8 cellular contexts compared by ENCODE assay signal in the genomic region with DNA sequence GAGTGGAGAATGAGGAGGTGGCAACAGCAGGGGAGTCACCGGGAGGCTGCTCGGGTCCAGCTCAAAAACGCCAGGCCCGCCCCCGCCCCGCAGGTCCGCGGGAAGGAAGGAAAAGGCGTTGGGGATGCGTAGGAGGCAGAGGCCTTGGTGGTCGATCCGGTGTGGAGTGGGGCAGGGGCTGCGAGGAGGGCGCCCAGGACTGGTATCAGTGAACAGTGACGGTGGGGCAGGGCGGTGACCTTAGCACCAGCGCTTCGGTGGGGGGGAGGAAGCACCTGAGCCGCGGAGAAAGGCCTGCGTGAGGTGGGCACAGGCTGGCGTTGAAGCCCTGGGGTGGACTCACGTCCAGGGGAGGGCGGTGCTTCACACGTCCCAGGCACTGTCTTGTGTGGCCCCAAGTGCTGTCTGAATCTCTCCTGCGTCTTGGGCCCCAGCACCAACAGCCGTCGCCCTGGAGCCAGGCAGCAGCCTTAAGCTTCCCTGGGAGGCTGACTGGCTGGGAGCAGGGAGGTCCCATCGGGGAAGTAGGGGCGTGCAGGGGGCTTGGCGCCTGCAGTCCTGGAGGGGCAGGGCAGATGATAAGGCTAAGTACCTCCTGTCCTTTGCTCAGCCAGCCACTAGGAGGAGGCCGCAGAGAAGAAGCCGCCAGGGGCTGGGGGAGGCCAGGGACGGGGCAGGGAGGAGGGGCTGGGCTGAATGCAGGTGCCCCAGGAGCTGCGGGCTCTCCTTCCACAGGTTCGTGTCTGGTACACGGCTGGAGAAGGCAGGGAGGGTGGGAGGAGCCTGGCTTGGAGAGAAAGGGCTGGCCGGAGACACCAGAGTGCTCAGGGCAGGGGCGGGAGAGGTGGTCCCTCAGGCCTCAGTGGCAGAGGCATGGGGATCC. TPM values are rescaled to one million over a fixed set of nuclear protein-coding genes. Genes with fewer than 3 reads are reported as not detected.
DNase-seq lines count a peak whose midpoint lies in the region; ATAC-seq and TF ChIP-seq lines count a peak whose summit lies in the region.

No MANE protein-coding gene starts in this region.

- H3K4me1 ChIP-seq in ascending aorta, result peaks cover 8 to 12% of the 10 kb centered on the region in 2 donors
- peaks cover 3% of the 10 kb centered on the region for H3K4me1 ChIP-seq in iPS-18a (ENCODE audit: control insufficient read depth, low read depth, low read length)
- peaks cover 10 to 30% (median 24%) of the 10 kb centered on the region in 6 donors for H3K4me1 ChIP-seq in spleen

- intact Hi-C loops in ascending aorta (cut with DNase I) (loop anchor here (5.0 kb wide), 1 partner anchor 145 kb away; no protein-coding TSS in a partner anchor), spleen (cut with DNase I; ENCODE audit: low total_unique reads) (no loop called here)

- TF ChIP-seq POLR2A in spleen (IDR thresholded peaks at IDR 0.05), result no peak

- H3K4me3 ChIP-seq in ascending aorta, result peak overlapping the region; percentile 63 to 92
- H3K4me3 ChIP-seq in iPS-18a (ENCODE audit: low read length), result peak overlapping the region; percentile 50
- peak overlapping the region; percentile 23 to 73 (median 52) for H3K4me3 ChIP-seq in spleen

- H3K36me3 ChIP-seq in ascending aorta (no peaks in the 10 kb centered on the region), iPS-18a (ENCODE audit: control insufficient read depth, low read depth, low read length) (no peaks in the 10 kb centered on the region), spleen (no peaks in the 10 kb centered on the region)

- TF ChIP-seq RAD21 in Ishikawa (IDR thresholded peaks at IDR 0.05; ENCODE audit: low read depth), result peak; percentile 6; the same call in 1 of the 2 replicates

- no peak for TF ChIP-seq EP300 in Ishikawa (IDR thresholded peaks at IDR 0.05; ENCODE audit: borderline replicate concordance)

- no peaks in the 10 kb centered on the region for H3K27me3 ChIP-seq in ascending aorta
- H3K27me3 ChIP-seq in iPS-18a (ENCODE audit: control insufficient read depth, insufficient read depth, low read length), result peaks cover 26% of the 10 kb centered on the region
- H3K27me3 ChIP-seq in spleen (replicated peaks in 1 of 7), result peaks cover 0 to 34% (median 6%) of the 10 kb centered on the region in 7 donors

- TF ChIP-seq CTCF in ascending aorta (IDR thresholded peaks at IDR 0.05) (peak; percentile 10 to 32 (median 19)), spleen (IDR thresholded peaks at IDR 0.05 in 8 of 11, conservative IDR thresholded peaks at IDR 0.05 in 3 of 11) (peak in 10 of 11 experiments; percentile 14 to 67 (median 48))

- H3K9me3 ChIP-seq in ascending aorta, result no peaks in the 10 kb centered on the region
- no peaks in the 10 kb centered on the region for H3K9me3 ChIP-seq in iPS-18a (ENCODE audit: control insufficient read depth, low read depth, low read length)
- no peaks in the 10 kb centered on the region for H3K9me3 ChIP-seq in spleen

- ATAC-seq in SK-N-SH treated with all-trans-retinoic acid at 6 μM for 48 hours, result peak; percentile 83
- no peak for ATAC-seq in HG03460 (IDR thresholded peaks at IDR 0.05; ENCODE audit: unreplicated experiment)
- ATAC-seq in GM18868 (IDR thresholded peaks at IDR 0.05; ENCODE audit: unreplicated experiment), result no peak

- DNase-seq in DMS 273 treated with DMSO at 0.1 percent for 48 hours (lab: John Stamatoyannopoulos, UW), result peak; percentile 32
- peak in 1 of 2 donors; percentile 65 for DNase-seq in ascending aorta (ENCODE audit: low spot score in 2 of 2)
- DNase-seq in spleen, result peak; percentile 87

- H3K9ac ChIP-seq in iPS-18a (ENCODE audit: low read length), result no peak overlapping the region

- H3K27ac ChIP-seq in ascending aorta, result no peak overlapping the region
- no peak overlapping the region for H3K27ac ChIP-seq in iPS-18a (ENCODE audit: low read length)
- H3K27ac ChIP-seq in spleen, result peak overlapping the region in 2 of 8 donors; percentile 30 to 33

- WGBS in spleen, 5 donors, result 6 to 7% (median 7%) methylated on average over 32 to 39 of the region's 39 CpGs

TF ChIP-seq in Ishikawa, 13 proteins besides CTCF, POLR2A, EP300 and RAD21 (continues in another document):
- TF ChIP-seq, protein P1, sequence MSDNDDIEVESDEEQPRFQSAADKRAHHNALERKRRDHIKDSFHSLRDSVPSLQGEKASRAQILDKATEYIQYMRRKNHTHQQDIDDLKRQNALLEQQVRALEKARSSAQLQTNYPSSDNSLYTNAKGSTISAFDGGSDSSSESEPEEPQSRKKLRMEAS (IDR thresholded peaks at IDR 0.05), result no peak
- TF ChIP-seq, protein P2, sequence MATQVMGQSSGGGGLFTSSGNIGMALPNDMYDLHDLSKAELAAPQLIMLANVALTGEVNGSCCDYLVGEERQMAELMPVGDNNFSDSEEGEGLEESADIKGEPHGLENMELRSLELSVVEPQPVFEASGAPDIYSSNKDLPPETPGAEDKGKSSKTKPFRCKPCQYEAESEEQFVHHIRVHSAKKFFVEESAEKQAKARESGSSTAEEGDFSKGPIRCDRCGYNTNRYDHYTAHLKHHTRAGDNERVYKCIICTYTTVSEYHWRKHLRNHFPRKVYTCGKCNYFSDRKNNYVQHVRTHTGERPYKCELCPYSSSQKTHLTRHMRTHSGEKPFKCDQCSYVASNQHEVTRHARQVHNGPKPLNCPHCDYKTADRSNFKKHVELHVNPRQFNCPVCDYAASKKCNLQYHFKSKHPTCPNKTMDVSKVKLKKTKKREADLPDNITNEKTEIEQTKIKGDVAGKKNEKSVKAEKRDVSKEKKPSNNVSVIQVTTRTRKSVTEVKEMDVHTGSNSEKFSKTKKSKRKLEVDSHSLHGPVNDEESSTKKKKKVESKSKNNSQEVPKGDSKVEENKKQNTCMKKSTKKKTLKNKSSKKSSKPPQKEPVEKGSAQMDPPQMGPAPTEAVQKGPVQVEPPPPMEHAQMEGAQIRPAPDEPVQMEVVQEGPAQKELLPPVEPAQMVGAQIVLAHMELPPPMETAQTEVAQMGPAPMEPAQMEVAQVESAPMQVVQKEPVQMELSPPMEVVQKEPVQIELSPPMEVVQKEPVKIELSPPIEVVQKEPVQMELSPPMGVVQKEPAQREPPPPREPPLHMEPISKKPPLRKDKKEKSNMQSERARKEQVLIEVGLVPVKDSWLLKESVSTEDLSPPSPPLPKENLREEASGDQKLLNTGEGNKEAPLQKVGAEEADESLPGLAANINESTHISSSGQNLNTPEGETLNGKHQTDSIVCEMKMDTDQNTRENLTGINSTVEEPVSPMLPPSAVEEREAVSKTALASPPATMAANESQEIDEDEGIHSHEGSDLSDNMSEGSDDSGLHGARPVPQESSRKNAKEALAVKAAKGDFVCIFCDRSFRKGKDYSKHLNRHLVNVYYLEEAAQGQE (IDR thresholded peaks at IDR 0.05; ENCODE audit: low read depth), result no peak
- TF ChIP-seq NFIC (IDR thresholded peaks at IDR 0.05) (no peak), TCF12 (IDR thresholded peaks at IDR 0.05; ENCODE audit: low read depth) (no peak), CEBPB (IDR thresholded peaks at IDR 0.05) (no peak), EGR1 (IDR thresholded peaks at IDR 0.05) (no peak), CREB1 (IDR thresholded peaks at IDR 0.05; ENCODE audit: low read depth) (no peak), TAF1 (IDR thresholded peaks at IDR 0.05; ENCODE audit: low read depth) (no peak)

TF ChIP-seq in SK-N-SH treated with all-trans-retinoic acid at 6 μM for 48 hours, 23 proteins besides CTCF, POLR2A, EP300 and RAD21 (continues in another document):
- TF ChIP-seq ZC3H10 (CRISPR knock-in tag; IDR thresholded peaks at IDR 0.05) (no peak), PPARA (CRISPR knock-in tag; IDR thresholded peaks at IDR 0.05; ENCODE audit: borderline replicate concordance) (no peak), OSR1 (CRISPR knock-in tag; IDR thresholded peaks at IDR 0.05) (no peak), ZNF70 (CRISPR knock-in tag; IDR thresholded peaks at IDR 0.05) (no peak), ARNTL (CRISPR knock-in tag; IDR thresholded peaks at IDR 0.05; ENCODE audit: borderline replicate concordance, low read depth) (no peak), ZFP30 (CRISPR knock-in tag; IDR thresholded peaks at IDR 0.05) (no peak), TCF4 (CRISPR knock-in tag; IDR thresholded peaks at IDR 0.05; ENCODE audit: borderline replicate concordance) (no peak), ZFP3 (CRISPR knock-in tag; IDR thresholded peaks at IDR 0.05) (no peak), GLIS3 (CRISPR knock-in tag; IDR thresholded peaks at IDR 0.05) (no peak), PATZ1 (CRISPR knock-in tag; IDR thresholded peaks at IDR 0.05; ENCODE audit: borderline replicate concordance) (no peak), ZNF8 (CRISPR knock-in tag; IDR thresholded peaks at IDR 0.05) (no peak), CSDC2 (CRISPR knock-in tag; IDR thresholded peaks at IDR 0.05) (no peak)

RNA-seq across cellular contexts. Expression of gene ZBTB42, which starts 26.5 kb away (rescaled TPM):
- total RNA-seq in ascending aorta, result 23.5 TPM
- 10 to 100 TPM in 1 of 7 donors, 1 to 10 TPM in 6; 4.2 to 11.5 (median 7.9) TPM for total RNA-seq in spleen
- 1 to 10 TPM in 2 of 3 donors, under 1 TPM in 1; 0.74 to 2.9 (median 1.1) TPM for polyA plus RNA-seq in spleen

RNA-seq across cellular contexts. Expression of gene AKT1, which starts 31.9 kb away (rescaled TPM):
- total RNA-seq in ascending aorta (112 TPM), spleen (100 to 1,000 TPM; 107 to 184 (median 141) TPM)
- polyA plus RNA-seq in spleen, result 100 to 1,000 TPM in 1 of 3 donors, 10 to 100 TPM in 2; 56.2 to 114 (median 61.6) TPM

RNA-seq across cellular contexts. Expression of gene CEP170B, which starts 37.7 kb away (rescaled TPM):
- total RNA-seq in ascending aorta, result 39.1 TPM
- total RNA-seq in spleen, result 10 to 100 TPM in 1 of 7 donors, 1 to 10 TPM in 6; 5.2 to 12.6 (median 5.9) TPM
- 1 to 10 TPM in 1 of 3 donors, under 1 TPM in 2; 0.58 to 3.8 (median 0.72) TPM for polyA plus RNA-seq in spleen
